ENCODE assay signal across 14 cellular contexts in genomic region chr13:91154954-91155353, GRCh38.
DNase-seq lines count a peak whose midpoint lies in the region; ATAC-seq, FAIRE-seq and TF ChIP-seq lines count a peak whose summit lies in the region.
"Had no signal": no experiment of that assay in that cellular context is flagged by ENCODE, and none has a peak within 500 bp of the region (broad histone marks: within the 10 kb centered on the region; RNA-seq: fewer than 3 reads in every experiment).

No MANE protein-coding gene starts in this region.

- H3K27me3 ChIP-seq in neural progenitor cell (no peaks in the 10 kb centered on the region), thyroid gland (no peaks in the 10 kb centered on the region), psoas muscle (ENCODE audit: insufficient read depth in 3 of 3, low read length in 2 of 3) (no peaks in the 10 kb centered on the region)

- H3K4me3 ChIP-seq in neural progenitor cell: no peak overlapping the region
- no peak overlapping the region for H3K4me3 ChIP-seq in thyroid gland (replicated peaks in 1 of 3)
- H3K4me3 ChIP-seq in psoas muscle: no peak overlapping the region

- peak overlapping the region; percentile 73 for H2AFZ ChIP-seq in neural progenitor cell (replicated peaks)
- H2AFZ ChIP-seq: parathyroid adenoma had no signal

- no peaks in the 10 kb centered on the region for H3K79me2 ChIP-seq in neural progenitor cell (ENCODE audit: low read depth)
- H3K79me2 ChIP-seq: parathyroid adenoma had no signal

- peaks cover 8% of the 10 kb centered on the region for H3K4me1 Mint-ChIP-seq in neural progenitor cell
- H3K4me1 Mint-ChIP-seq: activated CD8-positive, alpha-beta memory T cell treated with anti-CD3 and anti-CD28 coated beads, Interleukin-2, amount 10 ng/mL, durations not matched to agents 7 days and 5 days had no signal

- intact Hi-C loops in thyroid gland (cut with DNase I) (no loop called here), psoas muscle (cut with DNase I) (no loop called here)

- H3K27ac ChIP-seq in neural progenitor cell (no peak overlapping the region), thyroid gland (no peak overlapping the region), psoas muscle (no peak overlapping the region)
- H3K27ac ChIP-seq: parathyroid adenoma had no signal

- ATAC-seq in HG03097 (IDR thresholded peaks at IDR 0.05; ENCODE audit: low FRiP score, unreplicated experiment): peak; percentile 68
- no peak for ATAC-seq in HG03108 (IDR thresholded peaks at IDR 0.05; ENCODE audit: unreplicated experiment)
- ATAC-seq in psoas muscle: no peak
- ATAC-seq: activated CD8-positive, alpha-beta memory T cell treated with anti-CD3 and anti-CD28 coated beads, Interleukin-2, amount 10 ng/mL, durations not matched to agents 7 days and 5 days had no signal

- peaks cover under 1% of the 10 kb centered on the region for H3K36me3 Mint-ChIP-seq in neural progenitor cell
- H3K36me3 Mint-ChIP-seq: activated CD8-positive, alpha-beta memory T cell treated with anti-CD3 and anti-CD28 coated beads, Interleukin-2, amount 10 ng/mL, durations not matched to agents 7 days and 5 days had no signal

- H3K4me2 ChIP-seq in neural progenitor cell: no peak overlapping the region

- no peak overlapping the region for H3K27ac Mint-ChIP-seq in neural progenitor cell
- H3K27ac Mint-ChIP-seq: activated CD8-positive, alpha-beta memory T cell treated with anti-CD3 and anti-CD28 coated beads, Interleukin-2, amount 10 ng/mL, durations not matched to agents 7 days and 5 days had no signal

- no peaks in the 10 kb centered on the region for H3K9me3 ChIP-seq in neural progenitor cell (ENCODE audit: low read depth)
- H3K9me3 ChIP-seq in thyroid gland: no peaks in the 10 kb centered on the region
- H3K9me3 ChIP-seq in psoas muscle: no peaks in the 10 kb centered on the region

- 78 to 88% methylated on average over 3 of the region's 3 CpGs for WGBS in thyroid gland, 2 donors
- WGBS in psoas muscle, 3 donors: 73 to 88% (median 78%) methylated on average over 3 of the region's 3 CpGs

- H3K9me3 Mint-ChIP-seq in neural progenitor cell: peaks cover 6% of the 10 kb centered on the region

- TF ChIP-seq CTCF in neural progenitor cell (IDR thresholded peaks at IDR 0.05): no peak
- no peak for TF ChIP-seq CTCF in thyroid gland (IDR thresholded peaks at IDR 0.05)
- TF ChIP-seq CTCF in psoas muscle (IDR thresholded peaks at IDR 0.05): no peak

- peak; percentile 80 for FAIRE-seq in GM19239 (lab: Jason Lieb, UNC)

- H3K4me1 ChIP-seq in neural progenitor cell: peaks cover 17% of the 10 kb centered on the region
- no peaks in the 10 kb centered on the region for H3K4me1 ChIP-seq in thyroid gland
- no peaks in the 10 kb centered on the region for H3K4me1 ChIP-seq in psoas muscle
- H3K4me1 ChIP-seq: parathyroid adenoma had no signal

- no peaks in the 10 kb centered on the region for H4K20me1 ChIP-seq in neural progenitor cell (ENCODE audit: low read depth)

- DNase-seq in GM19239 (ENCODE audit: insufficient read length, low spot score) (no peak), SIG-M5 (lab: John Stamatoyannopoulos, UW) (peak; percentile 16), neural progenitor cell (ENCODE audit: low spot score) (no peak), thyroid gland (no peak), psoas muscle (no peak)
- DNase-seq in stimulated activated CD4-positive, alpha-beta T cell treated with anti-CD3 and anti-CD28 coated beads, Interleukin-2, amount 100 ng/mL, for 48 hours: no peak
- DNase-seq: activated CD8-positive, alpha-beta memory T cell treated with anti-CD3 and anti-CD28 coated beads, Interleukin-2, amount 10 ng/mL, durations not matched to agents 7 days and 5 days; cerebellar nuclear complex; DMS79; hippocampal formation; MM.1S had no signal

- no peak overlapping the region for H3K9ac ChIP-seq in neural progenitor cell
- H3K9ac ChIP-seq: parathyroid adenoma had no signal

- H3F3A ChIP-seq in neural progenitor cell (ENCODE audit: low read depth): peaks cover 3% of the 10 kb centered on the region

- TF ChIP-seq POLR2A in thyroid gland (IDR thresholded peaks at IDR 0.05): no peak

- H3K27me3 Mint-ChIP-seq in neural progenitor cell (ENCODE audit: insufficient read depth, low read depth): peaks cover 2% of the 10 kb centered on the region

- H3K4me3 Mint-ChIP-seq in neural progenitor cell: no peak overlapping the region
- H3K4me3 Mint-ChIP-seq: activated CD8-positive, alpha-beta memory T cell treated with anti-CD3 and anti-CD28 coated beads, Interleukin-2, amount 10 ng/mL, durations not matched to agents 7 days and 5 days had no signal

- H3K36me3 ChIP-seq in neural progenitor cell (no peaks in the 10 kb centered on the region), thyroid gland (no peaks in the 10 kb centered on the region), psoas muscle (ENCODE audit: insufficient read depth in 1 of 2, low read depth in 1 of 2) (no peaks in the 10 kb centered on the region)
